Comparison of ENCODE assay signal across 16 cellular contexts in the genomic region with DNA sequence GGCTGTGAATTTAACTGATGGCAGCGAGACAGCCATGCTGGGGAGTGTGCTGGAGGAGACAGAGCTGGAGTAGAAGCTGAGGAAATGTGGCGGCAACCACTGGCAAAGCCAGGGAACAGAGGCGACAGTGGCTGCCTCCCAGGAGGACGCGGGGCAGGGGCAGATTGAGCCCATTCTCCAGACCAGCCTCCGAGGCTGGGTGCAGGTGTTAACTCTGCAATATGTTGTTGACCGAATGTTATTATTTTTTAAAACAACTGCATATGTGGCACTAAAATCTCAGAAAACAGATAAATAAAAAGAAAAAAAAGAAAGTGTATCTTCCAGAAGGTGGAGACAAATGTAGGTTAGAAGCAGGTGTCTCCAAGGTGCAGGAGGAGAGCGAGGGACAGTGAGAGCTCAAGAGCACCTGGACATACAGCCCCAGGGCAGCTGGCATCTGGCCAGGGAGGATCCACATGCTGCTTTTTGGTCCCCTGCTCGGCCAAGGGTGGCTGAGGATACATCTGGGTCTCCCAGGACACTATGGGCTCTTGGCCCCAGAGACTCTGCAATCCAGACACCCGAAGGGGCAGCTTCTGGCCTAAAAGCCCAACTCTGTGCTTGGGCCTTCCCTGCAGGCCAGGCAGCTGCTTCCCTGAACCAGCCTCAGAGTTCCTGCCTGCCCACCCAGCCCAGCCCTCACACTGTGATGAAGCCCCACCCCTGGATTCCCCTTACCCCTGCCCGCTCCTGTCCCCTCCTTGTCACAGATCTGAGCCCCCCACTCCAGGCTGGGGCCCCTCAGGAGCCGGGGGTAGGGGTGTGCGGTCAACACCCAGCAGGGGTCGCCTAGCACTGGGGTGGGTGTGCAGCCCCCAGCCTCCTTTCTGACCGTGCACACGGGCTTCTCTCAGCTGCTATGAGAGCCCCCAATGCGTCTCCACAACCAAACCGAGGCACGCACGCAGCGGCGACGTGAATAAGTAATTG. TPM values are rescaled to one million over a fixed set of nuclear protein-coding genes. Genes with fewer than 3 reads are reported as not detected.
A peak's percentile ranks its signal among the peaks of the same experiment; 100 is the strongest.
DNase-seq lines count a peak whose midpoint lies in the region; ATAC-seq and TF ChIP-seq lines count a peak whose summit lies in the region.
"Had no signal": no experiment of that assay in that cellular context is flagged by ENCODE, and none has a peak within 500 bp of the region (broad histone marks: within the 10 kb centered on the region; RNA-seq: fewer than 3 reads in every experiment).

No MANE protein-coding gene starts in this region.

- H3K4me3 ChIP-seq in H7 (ENCODE audit: insufficient read depth, low read depth, low read length) (no peak overlapping the region), Caco-2 (ENCODE audit: low read depth, low read length) (no peak overlapping the region)
- no peak overlapping the region for H3K4me3 ChIP-seq in naive thymus-derived CD4-positive, alpha-beta T cell (ENCODE audit: low read length)
- H3K4me3 ChIP-seq: tibial artery had no signal

- H3K27me3 ChIP-seq in H7 (ENCODE audit: control insufficient read depth, insufficient read depth, low read length) (no peaks in the 10 kb centered on the region), Caco-2 (replicated peaks; ENCODE audit: control insufficient read depth, insufficient read depth, low read length) (no peaks in the 10 kb centered on the region)
- H3K27me3 ChIP-seq in naive thymus-derived CD4-positive, alpha-beta T cell (ENCODE audit: control insufficient read depth in 2 of 2, insufficient read depth in 2 of 2, low read length in 2 of 2) = no peaks in the 10 kb centered on the region
- H3K27me3 ChIP-seq: brain microvascular endothelial cell, tibial artery had no signal

- H3K9me3 ChIP-seq in naive thymus-derived CD4-positive, alpha-beta T cell (ENCODE audit: control insufficient read depth in 2 of 3, low read length in 3 of 3) = no peaks in the 10 kb centered on the region
- H3K9me3 ChIP-seq in Caco-2 = no peaks in the 10 kb centered on the region
- H3K9me3 ChIP-seq: tibial artery had no signal

- intact Hi-C loops in activated CD4-positive, alpha-beta T cell treated with anti-CD3 and anti-CD28 coated beads for 36 hours (cut with DNase I, micrococcal nuclease) = no loop called here
- intact Hi-C loops in naive thymus-derived CD4-positive, alpha-beta T cell (cut with micrococcal nuclease) = no loop called here
- intact Hi-C loops in Caco-2 (cut with micrococcal nuclease; ENCODE audit: unreplicated experiment) = no loop called here

- no peaks in the 10 kb centered on the region for H3K36me3 Mint-ChIP-seq in activated CD4-positive, alpha-beta T cell treated with anti-CD3 and anti-CD28 coated beads for 36 hours (ENCODE audit: low read depth)
- no peaks in the 10 kb centered on the region for H3K36me3 Mint-ChIP-seq in naive thymus-derived CD4-positive, alpha-beta T cell
- H3K36me3 Mint-ChIP-seq in Caco-2 (ENCODE audit: insufficient read depth, unreplicated experiment) = no peaks in the 10 kb centered on the region
- H3K36me3 Mint-ChIP-seq: natural killer cell had no signal

- H3K27me3 Mint-ChIP-seq in activated CD4-positive, alpha-beta T cell treated with anti-CD3 and anti-CD28 coated beads for 36 hours = no peaks in the 10 kb centered on the region
- peaks cover 0 to 2% (median 0%) of the 10 kb centered on the region in 5 donors for H3K27me3 Mint-ChIP-seq in naive thymus-derived CD4-positive, alpha-beta T cell
- no peaks in the 10 kb centered on the region for H3K27me3 Mint-ChIP-seq in Caco-2 (ENCODE audit: insufficient read depth, unreplicated experiment)

- POLR2A ChIA-PET in activated CD4-positive, alpha-beta T cell treated with anti-CD3 and anti-CD28 coated beads for 36 hours (lab: Charles Lee) = no interaction called here
- POLR2A ChIA-PET in naive thymus-derived CD4-positive, alpha-beta T cell (lab: Charles Lee) = no interaction called here
- POLR2A ChIA-PET in Caco-2 (lab: Charles Lee) = no interaction called here

- H3K36me3 ChIP-seq in H7 (replicated peaks; ENCODE audit: control insufficient read depth, insufficient read depth, low read length) (no peaks in the 10 kb centered on the region), Caco-2 (ENCODE audit: control insufficient read depth, insufficient read depth, low read length) (no peaks in the 10 kb centered on the region)
- H3K36me3 ChIP-seq in naive thymus-derived CD4-positive, alpha-beta T cell (ENCODE audit: control insufficient read depth in 2 of 3, insufficient read depth in 3 of 3, low read length in 3 of 3) = no peaks in the 10 kb centered on the region
- H3K36me3 ChIP-seq: brain microvascular endothelial cell, tibial artery had no signal

- H3K4me3 Mint-ChIP-seq in activated CD4-positive, alpha-beta T cell treated with anti-CD3 and anti-CD28 coated beads for 36 hours = no peak overlapping the region
- H3K4me3 Mint-ChIP-seq in naive thymus-derived CD4-positive, alpha-beta T cell = no peak overlapping the region
- H3K4me3 Mint-ChIP-seq in Caco-2 (ENCODE audit: unreplicated experiment) = no peak overlapping the region
- H3K4me3 Mint-ChIP-seq: activated T-cell treated with anti-CD3 and anti-CD28 coated beads, Interleukin-2, amount 50 U/mL, for 72 hours had no signal

- TF ChIP-seq CTCF in Caco-2 (IDR thresholded peaks at IDR 0.05; ENCODE audit: insufficient read depth in 1 of 2, low read depth in 1 of 2, low read length in 1 of 2, severe bottlenecking in 1 of 2, unreplicated experiment in 1 of 2) = no peak

- no peak overlapping the region for H3K27ac ChIP-seq in naive thymus-derived CD4-positive, alpha-beta T cell (ENCODE audit: low read depth, low read length)
- H3K27ac ChIP-seq: brain microvascular endothelial cell, tibial artery had no signal

- no peak for DNase-seq in activated CD4-positive, alpha-beta T cell treated with anti-CD3 and anti-CD28 coated beads for 36 hours
- DNase-seq in activated CD4-positive, alpha-beta T cell treated with anti-CD3 and anti-CD28 coated beads for 48 hours = no peak
- DNase-seq in H7 (peak; percentile 59), RPMI8226 (peak; percentile 52), Caco-2 (no peak), GDM1 (lab: John Stamatoyannopoulos, UW) (no peak)
- DNase-seq in naive thymus-derived CD4-positive, alpha-beta T cell = no peak
- DNase-seq: ACHN; activated T-cell treated with anti-CD3 and anti-CD28 coated beads, Interleukin-2, amount 50 U/mL, for 72 hours; brain microvascular endothelial cell; mesendoderm; natural killer cell; NCI-H774; stimulated activated naive CD4-positive, alpha-beta T cell; tibial artery had no signal

- H3K4me1 ChIP-seq in naive thymus-derived CD4-positive, alpha-beta T cell (ENCODE audit: control insufficient read depth in 2 of 2, insufficient read depth in 2 of 2, low read length in 2 of 2) = no peaks in the 10 kb centered on the region
- no peaks in the 10 kb centered on the region for H3K4me1 ChIP-seq in Caco-2
- H3K4me1 ChIP-seq: tibial artery had no signal

- H3K4me1 Mint-ChIP-seq in activated CD4-positive, alpha-beta T cell treated with anti-CD3 and anti-CD28 coated beads for 36 hours = peaks cover 9% of the 10 kb centered on the region
- peaks cover 3 to 12% (median 5%) of the 10 kb centered on the region in 7 donors for H3K4me1 Mint-ChIP-seq in naive thymus-derived CD4-positive, alpha-beta T cell
- H3K4me1 Mint-ChIP-seq in Caco-2 (ENCODE audit: low read depth, unreplicated experiment) = no peaks in the 10 kb centered on the region

- ATAC-seq in activated CD4-positive, alpha-beta T cell treated with anti-CD3 and anti-CD28 coated beads for 36 hours = no peak
- no peak for ATAC-seq in naive thymus-derived CD4-positive, alpha-beta T cell
- no peak for ATAC-seq in HG02852 (IDR thresholded peaks at IDR 0.05; ENCODE audit: unreplicated experiment)
- ATAC-seq: activated T-cell treated with anti-CD3 and anti-CD28 coated beads, Interleukin-2, amount 50 U/mL, for 72 hours; natural killer cell had no signal

- CTCF ChIA-PET in activated CD4-positive, alpha-beta T cell treated with anti-CD3 and anti-CD28 coated beads for 36 hours (lab: Charles Lee) = no interaction called here
- CTCF ChIA-PET in naive thymus-derived CD4-positive, alpha-beta T cell (lab: Charles Lee) = interaction anchor here (0.9 kb wide), 1 partner anchor 9 kb away, joined by 3 read pairs; no protein-coding TSS in a partner anchor
- CTCF ChIA-PET in Caco-2 (lab: Charles Lee) = interaction anchor here (1.5 kb wide), 1 partner anchor 98 kb away, joined by 4 read pairs; no protein-coding TSS in a partner anchor

- H3K9me3 Mint-ChIP-seq in activated CD4-positive, alpha-beta T cell treated with anti-CD3 and anti-CD28 coated beads for 36 hours (ENCODE audit: low read depth) = no peaks in the 10 kb centered on the region
- H3K9me3 Mint-ChIP-seq in naive thymus-derived CD4-positive, alpha-beta T cell = no peaks in the 10 kb centered on the region
- no peaks in the 10 kb centered on the region for H3K9me3 Mint-ChIP-seq in Caco-2 (ENCODE audit: unreplicated experiment)
- H3K9me3 Mint-ChIP-seq: natural killer cell had no signal

- H3K27ac Mint-ChIP-seq in activated CD4-positive, alpha-beta T cell treated with anti-CD3 and anti-CD28 coated beads for 36 hours = peak overlapping the region; percentile 55
- peak overlapping the region in 5 of 9 donors; percentile 13 to 48 (median 46) for H3K27ac Mint-ChIP-seq in naive thymus-derived CD4-positive, alpha-beta T cell
- no peak overlapping the region for H3K27ac Mint-ChIP-seq in Caco-2 (ENCODE audit: unreplicated experiment)
- H3K27ac Mint-ChIP-seq: natural killer cell had no signal

- no TSS peak for BruUV-seq in Caco-2 (replicated peaks; lab: Mats Ljungman, UMichigan)

RNA-seq across cellular contexts. Expression of a gene that starts 12.9 kb away (rescaled TPM):
- total RNA-seq in activated CD4-positive, alpha-beta T cell treated with anti-CD3 and anti-CD28 coated beads for 36 hours = 1 to 10 TPM; 2.2 to 2.3 TPM
- total RNA-seq in H7 (2014; rRNA removed; shearing (Covaris generic)) = 28.3 and 30.4 TPM in 2 replicates
- 1 to 10 TPM in 4 of 5 experiments, under 1 TPM in 1; 0.98 to 2.7 (median 1.8) TPM for total RNA-seq in naive thymus-derived CD4-positive, alpha-beta T cell
- polyA plus RNA-seq in naive thymus-derived CD4-positive, alpha-beta T cell = 1 to 10 TPM; 2.2 to 2.9 TPM
- 10.7 and 11.1 TPM in 2 replicates for total RNA-seq in Caco-2 (2022)

Comparison
In these comparisons a context has a peak if more than half of its experiments do, and no peak if none do; other contexts are left out.
1. DNase-seq: peak in H7 (single experiment) and RPMI8226 (single experiment); none in activated CD4-positive, alpha-beta T cell treated with anti-CD3 and anti-CD28 coated beads for 36 hours (single experiment), activated CD4-positive, alpha-beta T cell treated with anti-CD3 and anti-CD28 coated beads for 48 hours (single experiment), naive thymus-derived CD4-positive, alpha-beta T cell (0 of 9), Caco-2 (0 of 2) and GDM1 (single experiment).